ENCODE assay signal across 12 cellular contexts in the genomic region with DNA sequence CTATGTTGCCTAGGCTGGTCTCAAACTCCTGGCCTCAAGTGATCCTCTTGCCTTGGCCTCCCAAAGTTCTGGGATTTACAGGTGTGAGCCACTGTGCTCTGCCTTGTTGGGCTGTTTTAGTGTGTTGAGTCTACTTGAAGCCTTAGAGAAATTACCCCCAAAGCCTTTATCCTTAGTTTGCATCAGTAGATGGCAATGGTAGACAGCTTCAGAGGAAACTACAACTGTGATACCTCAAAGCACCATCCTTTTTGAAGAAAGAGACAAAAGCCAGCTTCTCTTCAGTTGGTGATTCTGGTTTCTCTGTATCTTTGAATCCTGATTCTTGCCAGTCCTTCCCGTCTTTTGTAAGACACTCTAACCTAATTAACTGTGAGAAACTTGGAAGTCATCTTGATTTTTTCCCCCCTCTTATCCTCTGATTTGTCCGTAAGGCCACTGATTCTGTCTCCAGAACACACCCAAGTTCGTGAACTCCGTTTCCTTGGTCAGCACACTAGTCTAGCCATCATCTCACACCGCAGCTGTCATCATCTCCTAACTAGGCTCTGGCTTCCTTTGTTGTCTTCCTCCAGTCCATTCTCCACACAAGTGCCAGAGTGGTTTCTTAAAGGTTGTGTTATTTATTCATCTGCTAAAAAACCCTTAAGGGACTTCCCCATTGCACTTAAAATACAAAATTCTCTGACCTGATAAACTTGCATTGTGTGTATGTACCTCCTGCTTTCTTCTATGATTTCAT. TPM values are rescaled to one million over a fixed set of nuclear protein-coding genes. Genes with fewer than 3 reads are reported as not detected.
DNase-seq lines count a peak whose midpoint lies in the region; ATAC-seq and TF ChIP-seq lines count a peak whose summit lies in the region.
"Had no signal": no experiment of that assay in that cellular context is flagged by ENCODE, and none has a peak within 500 bp of the region (broad histone marks: within the 10 kb centered on the region; RNA-seq: fewer than 3 reads in every experiment).

No MANE protein-coding gene starts in this region.

- peak overlapping the region; percentile 48 for H3K27ac Mint-ChIP-seq in activated T-cell treated with anti-CD3 and anti-CD28 coated beads, Interleukin-2, amount 50 U/mL, for 72 hours
- H3K27ac Mint-ChIP-seq in activated naive CD8-positive, alpha-beta T cell = peak overlapping the region; percentile 5

- peak overlapping the region in 1 of 2 donors; percentile 5 for H3K4me3 Mint-ChIP-seq in activated T-cell treated with anti-CD3 and anti-CD28 coated beads, Interleukin-2, amount 50 U/mL, for 72 hours
- no peak overlapping the region for H3K4me3 Mint-ChIP-seq in activated naive CD8-positive, alpha-beta T cell

- H3K36me3 Mint-ChIP-seq in activated T-cell treated with anti-CD3 and anti-CD28 coated beads, Interleukin-2, amount 50 U/mL, for 72 hours (ENCODE audit: insufficient read depth in 2 of 2) = peaks cover 16 to 45% of the 10 kb centered on the region in 2 donors
- peaks cover 15% of the 10 kb centered on the region for H3K36me3 Mint-ChIP-seq in activated naive CD8-positive, alpha-beta T cell

- H3K27me3 ChIP-seq in right atrium auricular region (no peaks in the 10 kb centered on the region), thoracic aorta (replicated peaks; ENCODE audit: insufficient read depth) (no peaks in the 10 kb centered on the region)
- H3K27me3 ChIP-seq: colonic mucosa had no signal

- peaks cover 30% of the 10 kb centered on the region for H3K4me1 Mint-ChIP-seq in activated T-cell treated with anti-CD3 and anti-CD28 coated beads, Interleukin-2, amount 50 U/mL, for 72 hours (ENCODE audit: low read depth)
- peaks cover 47% of the 10 kb centered on the region for H3K4me1 Mint-ChIP-seq in activated naive CD8-positive, alpha-beta T cell (ENCODE audit: low read depth)

- WGBS in lower leg skin, 2 donors = 54 to 60% methylated on average over 5 of the region's 5 CpGs

- H3K4me1 ChIP-seq in right atrium auricular region (peaks cover 2 to 67% of the 10 kb centered on the region in 2 donors), thoracic aorta (ENCODE audit: control insufficient read depth in 1 of 2, low read depth in 2 of 2) (peaks cover 29 to 73% of the 10 kb centered on the region in 2 donors)
- H3K4me1 ChIP-seq: colonic mucosa had no signal

- H3K9me3 ChIP-seq in right atrium auricular region (no peaks in the 10 kb centered on the region), thoracic aorta (no peaks in the 10 kb centered on the region)
- H3K9me3 ChIP-seq: colonic mucosa had no signal

- peak in 1 of 2 donors; percentile 47 for ATAC-seq in activated T-cell treated with anti-CD3 and anti-CD28 coated beads, Interleukin-2, amount 50 U/mL, for 72 hours (replicated peaks in 1 of 2)
- ATAC-seq in thoracic aorta (ENCODE audit: insufficient number of reproducible peaks, low FRiP score, low read depth) = no peak

- peaks cover 96% of the 10 kb centered on the region for H3K36me3 ChIP-seq in right atrium auricular region
- H3K36me3 ChIP-seq in thoracic aorta = peaks cover 28% of the 10 kb centered on the region

- no peak for TF ChIP-seq POLR2A in lower leg skin (IDR thresholded peaks at IDR 0.05)

- H3K9me3 Mint-ChIP-seq in activated T-cell treated with anti-CD3 and anti-CD28 coated beads, Interleukin-2, amount 50 U/mL, for 72 hours = no peaks in the 10 kb centered on the region
- H3K9me3 Mint-ChIP-seq in activated naive CD8-positive, alpha-beta T cell (ENCODE audit: low read depth) = no peaks in the 10 kb centered on the region

- no peak for DNase-seq in activated T-cell treated with anti-CD3 and anti-CD28 coated beads, Interleukin-2, amount 50 U/mL, for 72 hours
- DNase-seq in activated T-cell treated with anti-CD3 and anti-CD28 coated beads, Interleukin-2, amount 50 U/mL, for 1 hour = no peak
- no peak for DNase-seq in right atrium auricular region (ENCODE audit: low spot score)
- DNase-seq in thoracic aorta (ENCODE audit: low spot score) = no peak
- no peak for DNase-seq in lower leg skin (ENCODE audit: low spot score in 2 of 2)
- DNase-seq in SKM-1 (lab: John Stamatoyannopoulos, UW; ENCODE audit: unreplicated experiment) = no peak
- no peak for DNase-seq in epidermal melanocyte (ENCODE audit: insufficient read length, low spot score)
- DNase-seq: colonic mucosa; NCI-H774; stimulated activated CD4-positive, alpha-beta T cell treated with anti-CD3 and anti-CD28 coated beads, Interleukin-12 subunit alpha, Interleukin-12 subunit beta, amount 100 ng/mL, for 4 hours; stimulated activated naive CD4-positive, alpha-beta T cell had no signal

- H3K27ac ChIP-seq in right atrium auricular region (peak overlapping the region; percentile 8 to 14), thoracic aorta (peak overlapping the region; percentile 29 to 41)
- H3K27ac ChIP-seq: colonic mucosa had no signal

- TF ChIP-seq CTCF in right atrium auricular region (IDR thresholded peaks at IDR 0.05) (no peak), thoracic aorta (IDR thresholded peaks at IDR 0.05) (no peak), lower leg skin (IDR thresholded peaks at IDR 0.05) (no peak)

- H3K27me3 Mint-ChIP-seq in activated T-cell treated with anti-CD3 and anti-CD28 coated beads, Interleukin-2, amount 50 U/mL, for 72 hours (ENCODE audit: low read depth) = no peaks in the 10 kb centered on the region
- no peaks in the 10 kb centered on the region for H3K27me3 Mint-ChIP-seq in activated naive CD8-positive, alpha-beta T cell

- H3K4me3 ChIP-seq in right atrium auricular region (peak overlapping the region in 1 of 2 donors; percentile 13), thoracic aorta (no peak overlapping the region), lower leg skin (ENCODE audit: low read depth, poor library complexity, severe bottlenecking) (no peak overlapping the region)
- H3K4me3 ChIP-seq: colonic mucosa had no signal

- intact Hi-C loops in lower leg skin (cut with DNase I; ENCODE audit: low total_unique reads) = no loop called here

RNA-seq across cellular contexts. Expression of a gene that starts 20.2 kb away (rescaled TPM):
- total RNA-seq in activated T-cell treated with anti-CD3 and anti-CD28 coated beads, Interleukin-2, amount 50 U/mL, for 72 hours = 100 to 1,000 TPM; 106 to 127 TPM
- total RNA-seq in right atrium auricular region (1,000 to 10,000 TPM; 1,597 to 3,086 TPM), thoracic aorta (100 to 1,000 TPM; 226 to 290 TPM), lower leg skin (100 to 1,000 TPM in 2 of 4 donors, 10 to 100 TPM in 2; 61.9 to 103 (median 86.1) TPM)

Comparison
In these comparisons a context has a peak if more than half of its experiments do, and no peak if none do; other contexts are left out.
1. RNA of a gene that starts 20.2 kb away (total RNA-seq): 1,597 to 3,086 TPM in right atrium auricular region; 226 to 290 TPM in thoracic aorta, 106 to 127 TPM in activated T-cell treated with anti-CD3 and anti-CD28 coated beads, Interleukin-2, amount 50 U/mL, for 72 hours and 61.9 to 103 TPM in lower leg skin; every median in the first group is over 4 times any median in the second.